In the genomic region with DNA sequence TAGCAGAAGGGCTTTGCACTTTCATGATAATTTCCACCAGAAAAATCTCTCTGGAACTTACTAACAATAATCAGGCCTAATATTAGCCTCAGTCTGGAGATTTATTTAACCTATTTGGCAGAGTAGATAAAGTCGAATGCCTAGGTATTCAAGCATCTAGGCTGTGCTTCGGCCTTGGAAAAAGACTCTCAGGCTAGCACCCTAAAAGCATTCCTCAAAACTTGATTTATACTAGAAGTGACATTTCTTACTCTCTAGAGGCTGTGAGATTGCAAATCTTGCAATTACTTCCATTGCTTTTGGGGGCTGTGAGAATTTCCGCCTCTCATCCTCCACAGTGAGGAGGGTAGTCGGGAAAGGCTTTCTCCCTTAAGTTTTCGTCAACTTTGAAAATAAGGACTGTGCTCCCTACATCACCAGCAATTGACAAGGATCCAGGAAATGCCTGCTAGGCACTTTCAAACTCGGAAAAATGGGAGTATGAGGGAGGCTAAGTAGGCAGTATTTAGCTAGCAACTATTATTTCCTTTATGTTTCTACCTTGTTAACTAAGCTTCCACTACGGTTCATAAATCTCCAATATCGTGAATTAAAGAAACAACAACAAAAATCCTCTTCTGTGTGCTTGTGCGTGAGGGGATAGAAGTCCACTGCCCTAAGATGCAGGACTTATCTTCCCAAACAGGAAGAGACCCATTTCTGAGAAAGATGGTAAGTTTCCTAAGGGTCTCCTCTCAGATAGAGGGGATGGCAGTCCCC, we compare ENCODE assay signal across 8 cellular contexts. TPM values are rescaled to one million over a fixed set of nuclear protein-coding genes. Genes with fewer than 3 reads are reported as not detected.
DNase-seq lines count a peak whose midpoint lies in the region; ATAC-seq and TF ChIP-seq lines count a peak whose summit lies in the region.

No MANE protein-coding gene starts in this region.

- peak overlapping the region; percentile 84 for H3K4me3 ChIP-seq in adipocyte (ENCODE audit: low read length)
- peak overlapping the region; percentile 91 to 97 for H3K4me3 ChIP-seq in testis

- TF ChIP-seq CTCF in testis (IDR thresholded peaks at IDR 0.05), result no peak

- H3K9ac ChIP-seq in adipocyte (ENCODE audit: low read length), result peak overlapping the region; percentile 93

- peaks cover 8% of the 10 kb centered on the region for H3K36me3 Mint-ChIP-seq in activated CD4-positive, alpha-beta T cell treated with anti-CD3 and anti-CD28 coated beads, Interleukin-2, amount 10 ng/mL, durations not matched to agents 24 days and 14 days (ENCODE audit: low read depth)

- H3K27me3 Mint-ChIP-seq in activated CD4-positive, alpha-beta T cell treated with anti-CD3 and anti-CD28 coated beads, Interleukin-2, amount 10 ng/mL, durations not matched to agents 24 days and 14 days, result peaks cover 10% of the 10 kb centered on the region

- H3K27me3 ChIP-seq in adipocyte (replicated peaks; ENCODE audit: control insufficient read depth, insufficient read depth, low read length) (no peaks in the 10 kb centered on the region), layer of hippocampus (ENCODE audit: control insufficient read depth, insufficient read depth, low read length) (no peaks in the 10 kb centered on the region), testis (no peaks in the 10 kb centered on the region)

- H3K27ac ChIP-seq in layer of hippocampus (ENCODE audit: low read depth, low read length), result peak overlapping the region; percentile 92
- H3K27ac ChIP-seq in testis, result peak overlapping the region; percentile 96 to 97

- H3K4me1 Mint-ChIP-seq in activated CD4-positive, alpha-beta T cell treated with anti-CD3 and anti-CD28 coated beads, Interleukin-2, amount 10 ng/mL, durations not matched to agents 24 days and 14 days, result peaks cover 27% of the 10 kb centered on the region

- H3K4me1 ChIP-seq in adipocyte (ENCODE audit: control insufficient read depth, insufficient read depth, low read length) (peaks cover 12% of the 10 kb centered on the region), testis (peaks cover 6% of the 10 kb centered on the region)

- 9 to 12% methylated on average over 9 of the region's 9 CpGs for WGBS in testis, 2 donors

- no peaks in the 10 kb centered on the region for H3K9me3 Mint-ChIP-seq in activated CD4-positive, alpha-beta T cell treated with anti-CD3 and anti-CD28 coated beads, Interleukin-2, amount 10 ng/mL, durations not matched to agents 24 days and 14 days

- DNase-seq in activated CD4-positive, alpha-beta T cell treated with anti-CD3 and anti-CD28 coated beads, Interleukin-2, amount 10 ng/mL, durations not matched to agents 24 days and 14 days, result no peak
- no peak for DNase-seq in activated CD4-positive, alpha-beta T cell treated with anti-CD3 and anti-CD28 coated beads, Interleukin-2, amount 50 U/mL, for 1 hour
- DNase-seq in adipocyte (ENCODE audit: low read depth), result peak; percentile 22
- DNase-seq in testis, result no peak
- DNase-seq in left colon, result no peak
- DNase-seq in H4 (ENCODE audit: low spot score), result no peak

- ATAC-seq in HG03442 (IDR thresholded peaks at IDR 0.05; ENCODE audit: unreplicated experiment) (no peak), left colon (no peak)

- TF ChIP-seq POLR2A in testis (IDR thresholded peaks at IDR 0.05), result no peak

- intact Hi-C loops in activated CD4-positive, alpha-beta T cell treated with anti-CD3 and anti-CD28 coated beads, Interleukin-2, amount 10 ng/mL, durations not matched to agents 24 days and 14 days (cut with micrococcal nuclease), result loop anchor here (2.0 to 10.0 kb wide), 5 partner anchors 77 to 1355 kb away; a partner anchor contains a TSS
- intact Hi-C loops in testis (cut with DNase I; ENCODE audit: low total_unique reads), result loop anchor here (5.0 kb wide), 1 partner anchor 625 kb away; no protein-coding TSS in a partner anchor
- intact Hi-C loops in left colon (cut with DNase I, micrococcal nuclease), result loop anchor here in 1 of 2 donors (2.0 kb wide), 1 partner anchor 627 kb away; no protein-coding TSS in a partner anchor

- peak overlapping the region; percentile 80 for H3K4me3 Mint-ChIP-seq in activated CD4-positive, alpha-beta T cell treated with anti-CD3 and anti-CD28 coated beads, Interleukin-2, amount 10 ng/mL, durations not matched to agents 24 days and 14 days

- peaks cover 5% of the 10 kb centered on the region for H3K36me3 ChIP-seq in adipocyte (ENCODE audit: control insufficient read depth, insufficient read depth, low read length, severe bottlenecking)
- no peaks in the 10 kb centered on the region for H3K36me3 ChIP-seq in testis (ENCODE audit: low read depth, missing control alignments)

- H3K27ac Mint-ChIP-seq in activated CD4-positive, alpha-beta T cell treated with anti-CD3 and anti-CD28 coated beads, Interleukin-2, amount 10 ng/mL, durations not matched to agents 24 days and 14 days, result peak overlapping the region; percentile 11

- H3K9me3 ChIP-seq in adipocyte (ENCODE audit: control insufficient read depth, low read length), result no peaks in the 10 kb centered on the region
- H3K9me3 ChIP-seq in testis, result no peaks in the 10 kb centered on the region

RNA-seq across cellular contexts. Expression of a gene that starts 1.1 kb away (rescaled TPM):
- 23.7 and 26.1 TPM in 2 replicates for total RNA-seq in activated CD4-positive, alpha-beta T cell treated with anti-CD3 and anti-CD28 coated beads, Interleukin-2, amount 10 ng/mL, durations not matched to agents 24 days and 14 days
- total RNA-seq in testis, result 10 to 100 TPM; 38.3 to 65.6 TPM
- polyA plus RNA-seq in testis (ENCODE audit: insufficient read depth, low read depth, low replicate concordance), result 76.6 TPM
- 10 to 100 TPM; 20.3 to 32.4 TPM for total RNA-seq in left colon
- 28.2 and 33.9 TPM in 2 replicates for total RNA-seq in H4 (2014; rRNA removed; shearing (Covaris generic))
